Comparison of ENCODE assay signal across 23 cellular contexts in genomic region chr17:43330876-43331639, GRCh38.
DNase-seq lines count a peak whose midpoint lies in the region; TF ChIP-seq lines count a peak whose summit lies in the region.
"Had no signal": no experiment of that assay in that cellular context is flagged by ENCODE, and none has a peak within 500 bp of the region (broad histone marks: within the 10 kb centered on the region; RNA-seq: fewer than 3 reads in every experiment).

No MANE protein-coding gene starts in this region.

- H3K4me3 Mint-ChIP-seq in activated CD4-positive, alpha-beta memory T cell treated with anti-CD3 and anti-CD28 coated beads for 36 hours, result no peak overlapping the region
- H3K4me3 Mint-ChIP-seq: activated naive CD8-positive, alpha-beta T cell treated with anti-CD3 and anti-CD28 coated beads for 36 hours; CD8-positive, alpha-beta T cell; stimulated activated naive B cell treated with anti-CD40 and anti-IgM and Interleukin-4, amounts not matched to agents 10 μg/mL and 1 μg/mL and 100 μg/mL, for 72 hours had no signal

- intact Hi-C loops in activated CD4-positive, alpha-beta memory T cell treated with anti-CD3 and anti-CD28 coated beads for 36 hours (cut with micrococcal nuclease), result no loop called here

- H4K20me1 ChIP-seq in Karpas-422 (ENCODE audit: insufficient read depth, low read depth, low read length), result no peaks in the 10 kb centered on the region
- no peaks in the 10 kb centered on the region for H4K20me1 ChIP-seq in osteoblast (ENCODE audit: insufficient read depth, low read length)

- no peak overlapping the region for H3K9ac ChIP-seq in Karpas-422 (ENCODE audit: low read length)

- H3K79me2 ChIP-seq in Karpas-422 (ENCODE audit: low read length) (no peaks in the 10 kb centered on the region), osteoblast (ENCODE audit: insufficient read depth, low read length) (no peaks in the 10 kb centered on the region)

- H3K4me3 ChIP-seq in Karpas-422 (ENCODE audit: low read length) (no peak overlapping the region), brain microvascular endothelial cell (ENCODE audit: low read depth, low read length) (no peak overlapping the region), osteoblast (ENCODE audit: insufficient read depth, low read length) (no peak overlapping the region)
- H3K4me3 ChIP-seq: coronary artery, lung, sigmoid colon, SK-N-MC, thyroid gland had no signal

- POLR2A ChIA-PET in activated CD4-positive, alpha-beta memory T cell treated with anti-CD3 and anti-CD28 coated beads for 36 hours (lab: Charles Lee), result no interaction called here

- H3K27ac ChIP-seq in Karpas-422 (ENCODE audit: low read length) (no peak overlapping the region), brain microvascular endothelial cell (no peak overlapping the region), osteoblast (ENCODE audit: low read depth, low read length) (no peak overlapping the region)
- H3K27ac ChIP-seq: coronary artery, sigmoid colon, SK-N-MC, thyroid gland had no signal

- in situ Hi-C loops in brain microvascular endothelial cell (cut with HindIII; ENCODE audit: low pct_ligation_motif_present, low sequenced_read_pairs), result no loop called here

- no peak overlapping the region for H3K27ac Mint-ChIP-seq in activated CD4-positive, alpha-beta memory T cell treated with anti-CD3 and anti-CD28 coated beads for 36 hours
- H3K27ac Mint-ChIP-seq: activated naive CD8-positive, alpha-beta T cell treated with anti-CD3 and anti-CD28 coated beads for 36 hours; CD8-positive, alpha-beta T cell; stimulated activated naive B cell treated with anti-CD40 and anti-IgM and Interleukin-4, amounts not matched to agents 10 μg/mL and 1 μg/mL and 100 μg/mL, for 72 hours had no signal

- no peaks in the 10 kb centered on the region for H3K36me3 ChIP-seq in Karpas-422 (ENCODE audit: insufficient read depth, low read length)
- no peaks in the 10 kb centered on the region for H3K36me3 ChIP-seq in brain microvascular endothelial cell (replicated peaks)
- H3K36me3 ChIP-seq in osteoblast (ENCODE audit: insufficient read depth, low read length), result no peaks in the 10 kb centered on the region
- H3K36me3 ChIP-seq: sigmoid colon, thyroid gland had no signal

- H3K4me1 ChIP-seq in Karpas-422 (ENCODE audit: low read length) (peaks cover 11% of the 10 kb centered on the region), osteoblast (ENCODE audit: insufficient read depth, low read length) (peaks cover 20% of the 10 kb centered on the region)

- H3K4me2 ChIP-seq in Karpas-422 (ENCODE audit: low read depth, low read length, poor library complexity, severe bottlenecking) (no peak overlapping the region), osteoblast (ENCODE audit: insufficient read depth, low read length) (no peak overlapping the region)

- TF ChIP-seq CTCF in brain microvascular endothelial cell (IDR thresholded peaks at IDR 0.05; ENCODE audit: low read depth, low read length, missing control alignments), result peak; percentile 18
- TF ChIP-seq CTCF in osteoblast (IDR thresholded peaks at IDR 0.05; ENCODE audit: extremely low read depth, low read depth, low read length), result peak; percentile 19

- no peaks in the 10 kb centered on the region for H3K9me3 Mint-ChIP-seq in activated CD4-positive, alpha-beta memory T cell treated with anti-CD3 and anti-CD28 coated beads for 36 hours
- H3K9me3 Mint-ChIP-seq: activated naive CD8-positive, alpha-beta T cell treated with anti-CD3 and anti-CD28 coated beads for 36 hours; CD8-positive, alpha-beta T cell; stimulated activated naive B cell treated with anti-CD40 and anti-IgM and Interleukin-4, amounts not matched to agents 10 μg/mL and 1 μg/mL and 100 μg/mL, for 72 hours had no signal

- H3K27me3 ChIP-seq in Karpas-422 (ENCODE audit: low read length), result no peaks in the 10 kb centered on the region
- H3K27me3 ChIP-seq in brain microvascular endothelial cell (replicated peaks), result no peaks in the 10 kb centered on the region
- H3K27me3 ChIP-seq in osteoblast (ENCODE audit: insufficient read depth, low read length), result no peaks in the 10 kb centered on the region
- H3K27me3 ChIP-seq: sigmoid colon, thyroid gland had no signal

- H3K9me2 ChIP-seq in Karpas-422 (replicated peaks; ENCODE audit: insufficient read depth, low read length), result no peaks in the 10 kb centered on the region

- H3K36me3 Mint-ChIP-seq in activated CD4-positive, alpha-beta memory T cell treated with anti-CD3 and anti-CD28 coated beads for 36 hours, result no peaks in the 10 kb centered on the region
- H3K36me3 Mint-ChIP-seq: activated naive CD8-positive, alpha-beta T cell treated with anti-CD3 and anti-CD28 coated beads for 36 hours; CD8-positive, alpha-beta T cell; stimulated activated naive B cell treated with anti-CD40 and anti-IgM and Interleukin-4, amounts not matched to agents 10 μg/mL and 1 μg/mL and 100 μg/mL, for 72 hours had no signal

- no peak overlapping the region for H2AFZ ChIP-seq in Karpas-422 (ENCODE audit: low read length)
- H2AFZ ChIP-seq in osteoblast (ENCODE audit: low read length), result no peak overlapping the region

- H3K4me1 Mint-ChIP-seq in activated CD4-positive, alpha-beta memory T cell treated with anti-CD3 and anti-CD28 coated beads for 36 hours (ENCODE audit: low read depth), result peaks cover 10% of the 10 kb centered on the region

- no peaks in the 10 kb centered on the region for H3K9me3 ChIP-seq in Karpas-422 (ENCODE audit: low read length)
- H3K9me3 ChIP-seq in osteoblast (ENCODE audit: low read depth, low read length), result no peaks in the 10 kb centered on the region
- H3K9me3 ChIP-seq: sigmoid colon, thyroid gland had no signal

- DNase-seq in SIG-M5 treated with dmso at 0.1 percent for 504 hours (lab: John Stamatoyannopoulos, UW; ENCODE audit: unreplicated experiment) (peak; percentile 11), SIG-M5 (lab: John Stamatoyannopoulos, UW) (no peak), Karpas-422 (peak; percentile 67), brain microvascular endothelial cell (no peak), osteoblast (ENCODE audit: insufficient read length, low spot score, missing footprints) (no peak), DMS153 (lab: John Stamatoyannopoulos, UW) (no peak), EL (no peak)
- DNase-seq in activated CD4-positive, alpha-beta memory T cell treated with anti-CD3 and anti-CD28 coated beads for 36 hours, result no peak
- DNase-seq: activated CD4-positive, alpha-beta T cell treated with anti-CD3 and anti-CD28 coated beads for 1 hour; activated naive CD8-positive, alpha-beta T cell treated with anti-CD3 and anti-CD28 coated beads for 36 hours; CD8-positive, alpha-beta T cell; foreskin fibroblast; GOT3; kidney; NCI-H1694 treated with DMSO at 0.1 percent for 48 hours; NCI-H446 treated with DMSO at 0.1 percent for 48 hours; sigmoid colon; stimulated activated naive B cell treated with anti-CD40 and anti-IgM and Interleukin-4, amounts not matched to agents 10 μg/mL and 1 μg/mL and 100 μg/mL, for 72 hours; T-helper 9 cell; thyroid gland had no signal

- CTCF ChIA-PET in activated CD4-positive, alpha-beta memory T cell treated with anti-CD3 and anti-CD28 coated beads for 36 hours (lab: Charles Lee), result no interaction called here

- H3K27me3 Mint-ChIP-seq in activated CD4-positive, alpha-beta memory T cell treated with anti-CD3 and anti-CD28 coated beads for 36 hours, result peaks cover 25% of the 10 kb centered on the region
- H3K27me3 Mint-ChIP-seq: stimulated activated naive B cell treated with anti-CD40 and anti-IgM and Interleukin-4, amounts not matched to agents 10 μg/mL and 1 μg/mL and 100 μg/mL, for 72 hours had no signal

Comparison
In these comparisons a context has a peak if more than half of its experiments do, and no peak if none do; other contexts are left out.
1. DNase-seq: peak in SIG-M5 treated with dmso at 0.1 percent for 504 hours (single experiment) and Karpas-422 (single experiment); none in SIG-M5 (single experiment), brain microvascular endothelial cell (single experiment), osteoblast (single experiment), DMS153 (single experiment), activated CD4-positive, alpha-beta memory T cell treated with anti-CD3 and anti-CD28 coated beads for 36 hours (single experiment) and EL (single experiment).